In the genomic region with DNA sequence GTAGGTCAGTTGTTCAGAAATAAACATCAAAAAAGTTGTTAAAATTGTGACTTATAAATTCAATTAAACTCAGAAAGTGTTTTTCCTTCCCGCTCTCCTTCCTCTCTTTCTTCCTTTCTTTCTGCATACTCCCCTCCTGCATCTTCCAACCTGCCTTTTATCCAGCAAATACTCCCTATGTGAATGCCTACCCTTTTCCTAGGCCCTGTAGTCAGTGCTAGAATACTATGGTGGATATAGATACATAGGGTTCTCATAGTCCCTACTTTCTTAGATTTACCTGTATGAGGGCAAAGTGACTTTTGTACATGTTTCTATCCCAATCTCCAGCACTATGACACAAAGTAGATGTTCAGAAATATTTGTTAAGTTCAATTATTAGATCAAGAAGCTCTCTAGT, we compare ENCODE assay signal across 16 cellular contexts. TPM values are rescaled to one million over a fixed set of nuclear protein-coding genes. Genes with fewer than 3 reads are reported as not detected.
DNase-seq lines count a peak whose midpoint lies in the region; ATAC-seq, FAIRE-seq and TF ChIP-seq lines count a peak whose summit lies in the region.
"Had no signal": no experiment of that assay in that cellular context is flagged by ENCODE, and none has a peak within 500 bp of the region (broad histone marks: within the 10 kb centered on the region; RNA-seq: fewer than 3 reads in every experiment).

No MANE protein-coding gene starts in this region.

- H3K9me3 ChIP-seq in liver (ENCODE audit: control insufficient read depth in 4 of 4, low read length in 3 of 4) (no peaks in the 10 kb centered on the region), HepG2 (ENCODE audit: low read length) (no peaks in the 10 kb centered on the region)
- H3K9me3 ChIP-seq: BLaER1 treated with 17β-estradiol and CSF1 and Interleukin-3, amounts not matched to agents 10 nM and 100 nM; MG63; SJCRH30 had no signal

- BruUV-seq in HepG2 (replicated peaks; lab: Mats Ljungman, UMichigan), result no TSS peak

- no peak for DNase-seq in HepG2 (ENCODE audit: low spot score)
- DNase-seq in cardiac fibroblast (ENCODE audit: low read depth in 2 of 2), result no peak
- no peak for DNase-seq in foreskin keratinocyte
- no peak for DNase-seq in GF-D8 (lab: John Stamatoyannopoulos, UW)
- DNase-seq in KBM-7, result no peak
- DNase-seq in NCI-H2029 treated with DMSO at 0.1 percent for 48 hours (lab: John Stamatoyannopoulos, UW), result no peak
- DNase-seq: MG63, NCI-H187, NCI-H2171 had no signal

- WGBS in liver, result 79% methylated on average over 1 of the region's 1 CpG
- WGBS in HepG2 (ENCODE audit: low lambda C conversion rate), result 47% methylated on average over 1 of the region's 1 CpG

- ATAC-seq in HepG2 (no peak), foreskin keratinocyte (no peak), HG02981 (IDR thresholded peaks at IDR 0.05; ENCODE audit: unreplicated experiment) (no peak)
- ATAC-seq: HCT116 had no signal

- CTCF ChIA-PET in HepG2 (lab: Yijun Ruan, JAX; ENCODE audit: low intra/inter-chr PET ratio, low total read pairs), result no interaction called here

- no peak for TF ChIP-seq POLR2A in HepG2 (IDR thresholded peaks at IDR 0.05; ENCODE audit: insufficient read depth in 1 of 2, low read depth in 2 of 2, low read length in 2 of 2)

- intact Hi-C loops in HepG2 (cut with micrococcal nuclease; ENCODE audit: unreplicated experiment), result no loop called here

- H3K4me3 ChIP-seq in liver (ENCODE audit: low read depth in 1 of 3, low read length in 3 of 3) (peak overlapping the region; percentile 0 to 66 (median 66)), HepG2 (replicated peaks in 1 of 3; ENCODE audit: insufficient read depth in 1 of 3, low read depth in 2 of 3, low read length in 3 of 3) (no peak overlapping the region), cardiac fibroblast (replicated peaks in 1 of 2; ENCODE audit: low read depth in 2 of 2, low read length in 2 of 2) (peak overlapping the region; percentile 22 to 27)
- H3K4me3 ChIP-seq: BLaER1 treated with 17β-estradiol and CSF1 and Interleukin-3, amounts not matched to agents 10 nM and 100 nM; MG63; SJCRH30 had no signal

- TF ChIP-seq EP300 in HepG2 (IDR thresholded peaks at IDR 0.05; ENCODE audit: low read depth in 2 of 2, low read length in 2 of 2) (no peak), HepG2 (CRISPR knock-in tag; IDR thresholded peaks at IDR 0.05; ENCODE audit: borderline replicate concordance) (no peak)

- H3K4me1 ChIP-seq in liver (ENCODE audit: control insufficient read depth in 4 of 4, insufficient read depth in 4 of 4, low read length in 3 of 4), result peaks cover 0 to 41% (median 12%) of the 10 kb centered on the region in 4 donors
- peaks cover 37% of the 10 kb centered on the region for H3K4me1 ChIP-seq in HepG2 (ENCODE audit: insufficient read depth, low read length)
- peaks cover 37% of the 10 kb centered on the region for H3K4me1 ChIP-seq in foreskin keratinocyte
- H3K4me1 ChIP-seq: BLaER1 treated with 17β-estradiol and CSF1 and Interleukin-3, amounts not matched to agents 10 nM and 100 nM had no signal

- H3K9ac ChIP-seq in liver (ENCODE audit: low read depth in 1 of 2, low read length in 2 of 2) (peak overlapping the region; percentile 66 to 75), HepG2 (ENCODE audit: insufficient read depth, low read depth, low read length) (no peak overlapping the region)
- H3K9ac ChIP-seq: BLaER1 treated with 17β-estradiol and CSF1 and Interleukin-3, amounts not matched to agents 10 nM and 100 nM had no signal

- in situ Hi-C loops in HepG2 (cut with HindIII; ENCODE audit: extremely low pct_ligation_motif_present, low pct_unique_long_range_greater_than_20kb) (no loop called here), KBM-7 (cut with MboI; ENCODE audit: low pct_unique_long_range_greater_than_20kb, low sequenced_read_pairs) (no loop called here)

- H3K79me2 ChIP-seq in HepG2 (ENCODE audit: insufficient read depth, low read length), result no peaks in the 10 kb centered on the region

- H2AFZ ChIP-seq in HepG2 (ENCODE audit: low read length), result no peak overlapping the region

- TF ChIP-seq RAD21 in liver (IDR thresholded peaks at IDR 0.05) (no peak), HepG2 (CRISPR knock-in tag; IDR thresholded peaks at IDR 0.05) (no peak)

- TF ChIP-seq CTCF in liver (IDR thresholded peaks at IDR 0.05; ENCODE audit: low read depth, low read length, missing input control) (no peak), HepG2 (CRISPR knock-in tag; IDR thresholded peaks at IDR 0.05) (no peak), cardiac fibroblast (IDR thresholded peaks at IDR 0.05; ENCODE audit: low read depth, low read length) (no peak), foreskin keratinocyte (conservative IDR thresholded peaks at IDR 0.05) (no peak)

- no peaks in the 10 kb centered on the region for H4K20me1 ChIP-seq in HepG2 (ENCODE audit: insufficient read depth, low read length)
- H4K20me1 ChIP-seq: BLaER1 treated with 17β-estradiol and CSF1 and Interleukin-3, amounts not matched to agents 10 nM and 100 nM had no signal

- H3K36me3 ChIP-seq in liver (ENCODE audit: control insufficient read depth in 4 of 4, insufficient read depth in 3 of 4, low read depth in 1 of 4, low read length in 3 of 4), result no peaks in the 10 kb centered on the region
- no peaks in the 10 kb centered on the region for H3K36me3 ChIP-seq in HepG2 (replicated peaks in 1 of 2; ENCODE audit: control insufficient read depth in 1 of 2, insufficient read depth in 2 of 2, low read length in 2 of 2)
- H3K36me3 ChIP-seq: BLaER1 treated with 17β-estradiol and CSF1 and Interleukin-3, amounts not matched to agents 10 nM and 100 nM; MG63; SJCRH30 had no signal

- H3K27me3 ChIP-seq in liver (ENCODE audit: control insufficient read depth in 4 of 4, insufficient read depth in 4 of 4, low read length in 3 of 4), result no peaks in the 10 kb centered on the region
- H3K27me3 ChIP-seq in HepG2 (ENCODE audit: control insufficient read depth in 1 of 2, insufficient read depth in 2 of 2, low read length in 2 of 2), result no peaks in the 10 kb centered on the region; a peak in 1 of 5 replicates
- H3K27me3 ChIP-seq in foreskin keratinocyte, result no peaks in the 10 kb centered on the region
- H3K27me3 ChIP-seq: BLaER1 treated with 17β-estradiol and CSF1 and Interleukin-3, amounts not matched to agents 10 nM and 100 nM; MG63; SJCRH30 had no signal

- H3K27ac ChIP-seq in liver (ENCODE audit: low read depth in 1 of 2, low read length in 2 of 2) (peak overlapping the region; percentile 51 to 72), HepG2 (ENCODE audit: extremely low read length, insufficient read depth, low read length) (no peak overlapping the region), foreskin keratinocyte (peak overlapping the region; percentile 29)
- H3K27ac ChIP-seq: BLaER1 treated with 17β-estradiol and CSF1 and Interleukin-3, amounts not matched to agents 10 nM and 100 nM; RWPE1; SJCRH30 had no signal

- POLR2A ChIA-PET in HepG2 (lab: Yijun Ruan, JAX), result no interaction called here

- H3K4me2 ChIP-seq in HepG2 (ENCODE audit: low read depth, low read length), result no peak overlapping the region
- H3K4me2 ChIP-seq: BLaER1 treated with 17β-estradiol and CSF1 and Interleukin-3, amounts not matched to agents 10 nM and 100 nM had no signal

- FAIRE-seq in HepG2 (lab: Jason Lieb, UNC), result no peak

TF ChIP-seq in liver, 16 proteins besides CTCF, POLR2A, EP300 and RAD21:
- TF ChIP-seq, protein P1, sequence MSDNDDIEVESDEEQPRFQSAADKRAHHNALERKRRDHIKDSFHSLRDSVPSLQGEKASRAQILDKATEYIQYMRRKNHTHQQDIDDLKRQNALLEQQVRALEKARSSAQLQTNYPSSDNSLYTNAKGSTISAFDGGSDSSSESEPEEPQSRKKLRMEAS (IDR thresholded peaks at IDR 0.05), result no peak
- no peak for TF ChIP-seq TAF1 (conservative IDR thresholded peaks at IDR 0.05)

TF ChIP-seq in HepG2, 621 proteins besides CTCF, POLR2A, EP300 and RAD21 (continues in another document):
- TF ChIP-seq SALL2 (CRISPR knock-in tag; IDR thresholded peaks at IDR 0.05) (no peak), FLYWCH1 (CRISPR knock-in tag; IDR thresholded peaks at IDR 0.05) (no peak), KAT2B (IDR thresholded peaks at IDR 0.05; ENCODE audit: borderline replicate concordance, low read depth, low read length) (no peak), SMAD3 (CRISPR knock-in tag; IDR thresholded peaks at IDR 0.05) (no peak), ZFP62 (CRISPR knock-in tag; IDR thresholded peaks at IDR 0.05) (no peak), ZNF230 (CRISPR knock-in tag; IDR thresholded peaks at IDR 0.05) (no peak), ZNF652 (CRISPR knock-in tag; IDR thresholded peaks at IDR 0.05; ENCODE audit: borderline replicate concordance, low read depth) (no peak)

RNA-seq across cellular contexts. Expression of a gene that starts 0.8 kb away (rescaled TPM):
- 10 to 100 TPM; 14.7 to 63.0 TPM for total RNA-seq in liver
- polyA plus RNA-seq in liver, result 10 to 100 TPM in 1 of 2 donors, 1 to 10 TPM in 1; 1.8 to 26.0 TPM
- 3.7 and 3.9 TPM in 2 replicates for total RNA-seq in HepG2 (2016; rRNA removed; fragmentation: Illumina TruSeq; extraction: Trizol)
- total RNA-seq in HepG2 (2016; cell fraction: cytosol; rRNA removed; fragmentation: Illumina TruSeq; extraction: Trizol; ENCODE audit: low read depth), result 0.40 and 0.53 TPM in 2 replicates
- 2.9 and 4.2 TPM in 2 replicates for total RNA-seq in HepG2 (2016; cell fraction: insoluble cytoplasmic fraction; rRNA removed; fragmentation: Illumina TruSeq; extraction: Trizol)
- 0.99 and 1.1 TPM in 2 replicates for total RNA-seq in HepG2 (2016; cell fraction: membrane; rRNA removed; fragmentation: Illumina TruSeq; extraction: Trizol)
- 2.0 and 2.5 TPM in 2 replicates for total RNA-seq in HepG2 (2016; cell fraction: nucleus; rRNA removed; fragmentation: Illumina TruSeq; extraction: Trizol)
- 1.7 and 1.8 TPM in 2 replicates for polyA plus RNA-seq in HepG2 (2011; rRNA removed)
- polyA plus RNA-seq in HepG2 (2011; cell fraction: cytosol; rRNA removed), result 0.50 and 0.86 TPM in 2 replicates
- 1.5 and 2.0 TPM in 2 replicates for polyA plus RNA-seq in HepG2 (2011; cell fraction: nucleus; rRNA removed)
- polyA plus RNA-seq in HepG2 (2012), result 3.6 and 7.3 TPM in 2 replicates
- 0.33 and 0.46 TPM in 2 replicates for polyA plus RNA-seq in HepG2 (2016; cell fraction: cytosol; fragmentation: Illumina TruSeq; extraction: Trizol; ENCODE audit: low read depth)
- 2.9 and 3.1 TPM in 2 replicates for polyA plus RNA-seq in HepG2 (2016; cell fraction: insoluble cytoplasmic fraction; fragmentation: Illumina TruSeq; extraction: Trizol; ENCODE audit: low read depth)
- polyA plus RNA-seq in HepG2 (2016; cell fraction: membrane; fragmentation: Illumina TruSeq; extraction: Trizol; ENCODE audit: low read depth), result 0.50 and 0.54 TPM in 2 replicates
- 2.4 and 4.4 TPM in 2 replicates for polyA plus RNA-seq in HepG2 (2016; cell fraction: nucleus; fragmentation: Illumina TruSeq; extraction: Trizol; ENCODE audit: insufficient read depth, low read depth)
- polyA minus RNA-seq in HepG2 (2011; rRNA and poly(A)+ RNA removed; ENCODE audit: low replicate concordance), result 0.22 TPM in 1 of 2 replicates, not detected in the other
- polyA minus RNA-seq in HepG2 (2011; cell fraction: cytosol; rRNA and poly(A)+ RNA removed), result 0.59 TPM in 1 of 2 replicates, not detected in the other
- polyA minus RNA-seq in HepG2 (2011; cell fraction: nucleus; rRNA and poly(A)+ RNA removed), result 1.5 and 2.7 TPM in 2 replicates
- total RNA-seq in foreskin keratinocyte, result 0.81 and 3.7 TPM in 2 replicates
- polyA plus RNA-seq in foreskin keratinocyte, result 0.65 and 2.5 TPM in 2 replicates
- total RNA-seq: G401, SJCRH30 had no signal

Comparison
In these comparisons a context has a peak if more than half of its experiments do, and no peak if none do; other contexts are left out.
1. H3K4me3 ChIP-seq: peak in liver (3 of 3) and cardiac fibroblast (2 of 2); none in HepG2 (0 of 3).